5 cellular contexts compared by ENCODE assay signal in genomic region chr20:12433724-12434123, GRCh38.
"Had no signal": no experiment of that assay in that cellular context is flagged by ENCODE, and none has a peak within 500 bp of the region (broad histone marks: within the 10 kb centered on the region; RNA-seq: fewer than 3 reads in every experiment).

No MANE protein-coding gene starts in this region.

- ATAC-seq: HepG2, K562 had no signal

- H3K27ac ChIP-seq: HL-60 had no signal

- H3K4me1 Mint-ChIP-seq: IgD-negative memory B cell had no signal

- H3K36me3 Mint-ChIP-seq: IgD-negative memory B cell had no signal

- H3K27ac Mint-ChIP-seq: IgD-negative memory B cell had no signal

- H3K4me3 Mint-ChIP-seq: IgD-negative memory B cell had no signal

- DNase-seq: IMR-90 had no signal

- H3K27me3 Mint-ChIP-seq: IgD-negative memory B cell had no signal

- H3K4me3 ChIP-seq: K562 had no signal
